In the genomic region with DNA sequence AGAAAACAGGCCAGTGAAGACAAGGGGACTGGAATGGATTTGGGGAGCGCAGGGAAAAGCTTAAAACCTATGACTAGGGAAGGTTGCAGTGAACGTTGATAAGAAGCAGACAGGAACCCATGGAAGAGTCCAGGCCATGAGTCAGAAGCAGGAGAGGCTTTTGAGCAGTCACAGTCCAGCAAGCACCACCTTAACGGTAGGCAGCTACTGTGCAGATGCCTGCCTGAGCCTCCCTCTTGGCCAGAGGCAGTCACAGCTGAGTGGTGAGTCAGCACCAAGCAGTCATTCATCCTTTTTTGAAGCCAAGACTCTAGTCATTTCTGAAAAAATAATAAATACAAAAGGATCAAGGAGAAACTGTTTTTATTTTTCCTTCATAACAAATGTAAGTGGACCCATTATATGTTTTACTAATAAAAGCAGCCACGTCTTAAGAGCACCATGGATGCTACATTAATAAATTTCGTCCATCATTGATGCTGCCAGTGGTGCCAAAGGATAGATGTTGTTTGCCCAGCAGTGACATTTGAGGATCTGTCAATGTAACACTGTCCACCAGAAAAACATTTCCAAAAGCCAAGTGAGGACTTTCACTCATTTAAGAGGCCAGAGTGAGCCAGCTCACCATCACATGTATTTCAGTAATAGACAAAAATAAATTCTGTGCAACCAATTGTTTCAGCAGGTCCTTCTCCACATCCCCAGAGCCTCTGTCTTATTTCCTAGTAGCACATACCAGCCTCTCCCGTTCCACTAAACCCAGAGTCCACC, we compare ENCODE assay signal across 13 cellular contexts. TPM values are rescaled to one million over a fixed set of nuclear protein-coding genes. Genes with fewer than 3 reads are reported as not detected.
DNase-seq lines count a peak whose midpoint lies in the region; ATAC-seq, FAIRE-seq and TF ChIP-seq lines count a peak whose summit lies in the region.
"Had no signal": no experiment of that assay in that cellular context is flagged by ENCODE, and none has a peak within 500 bp of the region (broad histone marks: within the 10 kb centered on the region; RNA-seq: fewer than 3 reads in every experiment).

No MANE protein-coding gene starts in this region.

- peak overlapping the region; percentile 62 for H3K4me2 ChIP-seq in skeletal muscle satellite cell (ENCODE audit: low read length)

- TF ChIP-seq CTCF in fibroblast of pulmonary artery (IDR thresholded peaks at IDR 0.05; ENCODE audit: low read length, missing control alignments), result no peak

- peak; percentile 86 for DNase-seq in ELR (ENCODE audit: low read depth)
- DNase-seq in SJCRH30, result peak; percentile 13 to 17
- peak; percentile 64 for DNase-seq in fibroblast of pulmonary artery (ENCODE audit: low read depth)
- DNase-seq in frontal cortex (ENCODE audit: low spot score in 2 of 2), result no peak
- DNase-seq: activated CD4-positive, alpha-beta T cell treated with anti-CD3 and anti-CD28 coated beads, Interleukin-2, amount 50 U/mL, for 4 hours; activated naive CD8-positive, alpha-beta T cell treated with anti-CD3 and anti-CD28 coated beads, Interleukin-2, amount 10 ng/mL, durations not matched to agents 7 days and 5 days; NCI-H2029 treated with DMSO at 0.1 percent for 48 hours; SIG-M5 had no signal

- H3K27ac ChIP-seq in SJCRH30, result no peak overlapping the region

- no peak overlapping the region for H3K9ac ChIP-seq in skeletal muscle satellite cell (ENCODE audit: low read depth, low read length)

- FAIRE-seq in frontal cortex (lab: Jason Lieb, UNC), result no peak

- no peaks in the 10 kb centered on the region for H3K4me1 ChIP-seq in SJCRH30
- H3K4me1 ChIP-seq in skeletal muscle satellite cell (ENCODE audit: control insufficient read depth, insufficient read depth, low read length), result peaks cover 27% of the 10 kb centered on the region

- no peaks in the 10 kb centered on the region for H3K36me3 ChIP-seq in SJCRH30
- no peaks in the 10 kb centered on the region for H3K36me3 ChIP-seq in skeletal muscle satellite cell (ENCODE audit: insufficient read depth, low read length)

- H3K9me3 ChIP-seq in SJCRH30 (replicated peaks), result 0 out of 2 replicates have a peak, but pooled peaks cover 3% of the 10 kb centered on the region
- H3K9me3 ChIP-seq in skeletal muscle satellite cell (replicated peaks; ENCODE audit: low read length), result no peaks in the 10 kb centered on the region

- H3K4me3 ChIP-seq in SJCRH30 (no peak overlapping the region), fibroblast of pulmonary artery (replicated peaks; ENCODE audit: low read depth, low read length) (no peak overlapping the region), skeletal muscle satellite cell (ENCODE audit: low read length) (no peak overlapping the region)

- ATAC-seq in GM18861 (IDR thresholded peaks at IDR 0.05; ENCODE audit: unreplicated experiment) (no peak), GM21717 (IDR thresholded peaks at IDR 0.05; ENCODE audit: unreplicated experiment) (no peak), GM21390 (IDR thresholded peaks at IDR 0.05; ENCODE audit: unreplicated experiment) (no peak)
- ATAC-seq: HCT116 had no signal

- no peaks in the 10 kb centered on the region for H3K27me3 ChIP-seq in SJCRH30
- H3K27me3 ChIP-seq in skeletal muscle satellite cell (ENCODE audit: control insufficient read depth, insufficient read depth, low read length), result no peaks in the 10 kb centered on the region

RNA-seq across cellular contexts. Expression of gene ACTC1, which starts 42.1 kb away (rescaled TPM):
- total RNA-seq in SJCRH30 (2014; rRNA removed; shearing (Covaris generic)), result 323 and 325 TPM in 2 replicates
- 5.6 and 179 TPM in 2 replicates for total RNA-seq in skeletal muscle satellite cell (2012; rRNA removed)
- total RNA-seq in frontal cortex, result 0.41 TPM
- total RNA-seq: activated naive CD8-positive, alpha-beta T cell treated with anti-CD3 and anti-CD28 coated beads, Interleukin-2, amount 10 ng/mL, durations not matched to agents 7 days and 5 days had no signal

Comparison
In these comparisons a context has a peak if more than half of its experiments do, and no peak if none do; other contexts are left out.
1. DNase-seq: peak in ELR (single experiment), SJCRH30 (2 of 2) and fibroblast of pulmonary artery (single experiment); none in frontal cortex (0 of 2).
2. RNA of gene ACTC1, which starts 42.1 kb away (total RNA-seq): 323 to 325 TPM in SJCRH30; 0.41 TPM in frontal cortex (single experiment); every median in the first group is over 100 times any median in the second.